In the genomic region with DNA sequence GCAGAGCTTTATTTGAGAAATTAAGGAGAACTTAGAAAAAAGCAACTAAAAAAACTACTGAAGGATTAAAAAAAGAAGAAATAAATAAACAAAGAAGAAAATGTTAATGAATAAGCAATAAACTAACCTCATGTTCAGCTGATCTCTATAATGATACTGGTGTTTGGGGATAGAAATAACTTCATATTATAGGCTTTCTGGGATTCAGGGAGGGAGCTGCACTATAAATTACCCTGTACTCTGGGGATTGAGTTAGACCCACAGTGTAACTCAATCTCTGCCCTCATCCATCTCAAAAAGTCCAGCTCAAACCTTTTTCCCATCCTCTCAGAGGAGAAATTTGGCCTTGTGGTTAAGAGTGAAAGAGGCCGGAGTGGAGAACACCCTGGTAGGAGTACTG, we compare ENCODE assay signal across 1 cellular context.
TF ChIP-seq lines count a peak whose summit lies in the region.

No MANE protein-coding gene starts in this region.

TF ChIP-seq in IMR-90, 13 proteins besides CTCF, POLR2A, EP300 and RAD21:
- TF ChIP-seq MAFK (IDR thresholded peaks at IDR 0.05; ENCODE audit: low read depth, low read length), result no peak
TF ChIP-seq in IMR-90: peak in this region for 0.
